In the genomic region with DNA sequence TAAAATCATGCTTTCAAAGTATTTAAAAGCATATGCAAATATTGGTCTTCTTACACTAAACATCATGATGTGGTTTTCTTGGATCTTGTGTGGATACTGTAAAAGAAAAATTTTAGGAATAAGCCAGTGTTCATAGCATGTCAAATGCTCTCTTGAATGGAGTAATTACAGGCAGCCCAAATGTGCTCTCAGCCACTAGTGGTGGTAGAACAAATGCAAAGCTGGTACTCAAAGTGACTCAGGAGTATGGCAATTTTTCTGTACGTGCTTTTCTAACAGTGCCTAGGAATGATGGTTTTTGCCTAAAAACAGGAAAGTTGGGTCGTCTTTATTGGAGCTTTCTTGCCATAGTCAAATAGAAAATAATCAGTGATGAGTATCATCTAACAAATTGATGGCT, we compare ENCODE assay signal across 19 cellular contexts.
"Had no signal": no experiment of that assay in that cellular context is flagged by ENCODE, and none has a peak within 500 bp of the region (broad histone marks: within the 10 kb centered on the region; RNA-seq: fewer than 3 reads in every experiment).

No MANE protein-coding gene starts in this region.

- H3K27ac ChIP-seq: gastrocnemius medialis, heart right ventricle, left ventricle myocardium inferior, lower lobe of right lung, neutrophil, ovary, stomach, thoracic aorta, transverse colon had no signal

- H3K4me3 ChIP-seq: gastrocnemius medialis, heart right ventricle, left ventricle myocardium inferior, lower lobe of right lung, ovary, stomach, thoracic aorta, transverse colon had no signal

- H3K4me3 Mint-ChIP-seq: naive thymus-derived CD4-positive, alpha-beta T cell had no signal

- H3K9me3 ChIP-seq: gastrocnemius medialis, neutrophil, ovary had no signal

- H3K27me3 ChIP-seq: gastrocnemius medialis, heart right ventricle, neutrophil, ovary, stomach, transverse colon had no signal

- H3K36me3 ChIP-seq: ovary, thoracic aorta had no signal

- ATAC-seq: esophagus mucosa; gastrocnemius medialis; heart right ventricle; lower lobe of right lung; naive thymus-derived CD4-positive, alpha-beta T cell; right cardiac atrium had no signal

- H3K4me1 ChIP-seq: gastrocnemius medialis, heart right ventricle, left ventricle myocardium inferior, lower lobe of right lung, transverse colon had no signal

- H3K27ac Mint-ChIP-seq: naive thymus-derived CD4-positive, alpha-beta T cell had no signal

- H3K27me3 Mint-ChIP-seq: naive thymus-derived CD4-positive, alpha-beta T cell had no signal

- DNase-seq: cortex of kidney; effector memory CD4-positive, alpha-beta T cell; gastrocnemius medialis; heart right ventricle; islet precursor cell; left ventricle myocardium inferior; lower lobe of right lung; mesendoderm; naive thymus-derived CD4-positive, alpha-beta T cell; ovary; right cardiac atrium; stimulated activated CD4-positive, alpha-beta T cell treated with anti-CD3 and anti-CD28 coated beads, Interleukin-12 subunit alpha, Interleukin-12 subunit beta, amount 100 ng/mL, for 4 hours; stimulated activated naive CD4-positive, alpha-beta T cell; stomach; substantia nigra; transverse colon had no signal
